ENCODE assay signal across 1 cellular context in the genomic region with DNA sequence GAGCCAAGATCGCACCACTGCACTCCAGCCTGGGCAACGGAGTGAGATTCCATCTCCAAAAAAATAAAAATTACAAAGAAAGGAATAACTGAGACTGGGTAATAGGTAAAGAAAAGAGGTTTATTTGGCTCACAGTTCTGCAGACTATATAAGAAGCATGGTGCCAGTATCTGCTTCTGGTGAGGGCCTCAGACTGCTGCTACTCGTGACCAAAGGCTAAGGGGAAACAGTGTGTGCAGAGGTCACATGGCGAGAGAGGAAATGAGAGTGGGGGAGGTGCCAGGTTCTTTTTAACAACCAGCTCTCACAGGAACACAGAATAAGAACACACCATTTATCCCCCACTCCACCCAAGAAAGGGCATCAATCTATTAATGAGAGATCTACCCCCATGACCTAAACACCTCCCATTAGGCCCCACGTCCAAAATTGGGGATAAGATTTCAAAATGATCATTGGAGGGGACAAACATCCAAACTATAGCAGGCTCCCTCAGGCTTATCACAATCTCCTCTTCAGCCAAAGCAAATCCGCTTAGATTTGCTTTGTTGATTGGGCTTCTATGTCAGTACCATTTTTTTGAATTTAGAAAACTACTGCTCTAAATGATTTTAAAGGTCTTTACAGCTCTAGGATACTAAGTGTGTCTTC.
TF ChIP-seq lines count a peak whose summit lies in the region.

No MANE protein-coding gene starts in this region.

TF ChIP-seq in HepG2, 621 proteins besides CTCF, POLR2A, EP300 and RAD21 (continued from another document and continues in another):
- TF ChIP-seq SP1 (IDR thresholded peaks at IDR 0.05) (no peak), SP1 (CRISPR knock-in tag; IDR thresholded peaks at IDR 0.05) (no peak), HNF4A (CRISPR knock-in tag; IDR thresholded peaks at IDR 0.05) (0 out of 2 replicates have a peak, but pooled peaks have one; percentile 27), ZNF329 (CRISPR knock-in tag; IDR thresholded peaks at IDR 0.05; ENCODE audit: low read depth) (no peak), NFIB (CRISPR knock-in tag; IDR thresholded peaks at IDR 0.05; ENCODE audit: borderline replicate concordance) (no peak), ZNF460 (CRISPR knock-in tag; IDR thresholded peaks at IDR 0.05; ENCODE audit: borderline replicate concordance) (no peak), DR1 (CRISPR knock-in tag; IDR thresholded peaks at IDR 0.05) (no peak), NR3C1 (CRISPR knock-in tag; IDR thresholded peaks at IDR 0.05) (no peak), PTBP1 (IDR thresholded peaks at IDR 0.05; ENCODE audit: low read depth, low read length, poor library complexity, severe bottlenecking) (no peak), HMG20A (CRISPR knock-in tag; IDR thresholded peaks at IDR 0.05; ENCODE audit: borderline replicate concordance) (no peak), BHLHE40 (IDR thresholded peaks at IDR 0.05; ENCODE audit: low read length) (no peak), SIN3A (IDR thresholded peaks at IDR 0.05; ENCODE audit: borderline replicate concordance, low read depth, low read length) (no peak), NCOA2 (CRISPR knock-in tag; IDR thresholded peaks at IDR 0.05) (no peak), POGZ (CRISPR knock-in tag; IDR thresholded peaks at IDR 0.05) (no peak), SPEN (CRISPR knock-in tag; IDR thresholded peaks at IDR 0.05; ENCODE audit: low read depth) (no peak), RXRA (CRISPR knock-in tag; IDR thresholded peaks at IDR 0.05) (no peak; the same call in 1 of the 2 replicates), ZMYM4 (CRISPR knock-in tag; IDR thresholded peaks at IDR 0.05) (0 out of 2 replicates have a peak, but pooled peaks have one; percentile 28), NFKB2 (CRISPR knock-in tag; IDR thresholded peaks at IDR 0.05; ENCODE audit: borderline replicate concordance) (no peak), ELF3 (CRISPR knock-in tag; IDR thresholded peaks at IDR 0.05) (peak; percentile 37; the same call in 1 of the 2 replicates), ZNF563 (CRISPR knock-in tag; IDR thresholded peaks at IDR 0.05) (no peak)
- TF ChIP-seq, protein P1, sequence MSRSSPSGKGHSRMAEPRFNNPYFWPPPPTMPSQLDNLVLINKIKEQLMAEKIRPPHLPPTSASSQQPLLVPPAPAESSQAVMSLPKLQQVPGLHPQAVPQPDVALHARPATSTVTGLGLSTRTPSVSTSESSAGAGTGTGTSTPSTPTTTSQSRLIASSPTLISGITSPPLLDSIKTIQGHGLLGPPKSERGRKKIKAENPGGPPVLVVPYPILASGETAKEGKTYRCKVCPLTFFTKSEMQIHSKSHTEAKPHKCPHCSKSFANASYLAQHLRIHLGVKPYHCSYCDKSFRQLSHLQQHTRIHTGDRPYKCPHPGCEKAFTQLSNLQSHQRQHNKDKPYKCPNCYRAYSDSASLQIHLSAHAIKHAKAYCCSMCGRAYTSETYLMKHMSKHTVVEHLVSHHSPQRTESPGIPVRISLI (CRISPR knock-in tag; IDR thresholded peaks at IDR 0.05; ENCODE audit: borderline replicate concordance): no peak
- TF ChIP-seq, protein P2, sequence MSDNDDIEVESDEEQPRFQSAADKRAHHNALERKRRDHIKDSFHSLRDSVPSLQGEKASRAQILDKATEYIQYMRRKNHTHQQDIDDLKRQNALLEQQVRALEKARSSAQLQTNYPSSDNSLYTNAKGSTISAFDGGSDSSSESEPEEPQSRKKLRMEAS (IDR thresholded peaks at IDR 0.05): 0 out of 2 replicates have a peak, but pooled peaks have one; percentile 24
- TF ChIP-seq, protein P3, sequence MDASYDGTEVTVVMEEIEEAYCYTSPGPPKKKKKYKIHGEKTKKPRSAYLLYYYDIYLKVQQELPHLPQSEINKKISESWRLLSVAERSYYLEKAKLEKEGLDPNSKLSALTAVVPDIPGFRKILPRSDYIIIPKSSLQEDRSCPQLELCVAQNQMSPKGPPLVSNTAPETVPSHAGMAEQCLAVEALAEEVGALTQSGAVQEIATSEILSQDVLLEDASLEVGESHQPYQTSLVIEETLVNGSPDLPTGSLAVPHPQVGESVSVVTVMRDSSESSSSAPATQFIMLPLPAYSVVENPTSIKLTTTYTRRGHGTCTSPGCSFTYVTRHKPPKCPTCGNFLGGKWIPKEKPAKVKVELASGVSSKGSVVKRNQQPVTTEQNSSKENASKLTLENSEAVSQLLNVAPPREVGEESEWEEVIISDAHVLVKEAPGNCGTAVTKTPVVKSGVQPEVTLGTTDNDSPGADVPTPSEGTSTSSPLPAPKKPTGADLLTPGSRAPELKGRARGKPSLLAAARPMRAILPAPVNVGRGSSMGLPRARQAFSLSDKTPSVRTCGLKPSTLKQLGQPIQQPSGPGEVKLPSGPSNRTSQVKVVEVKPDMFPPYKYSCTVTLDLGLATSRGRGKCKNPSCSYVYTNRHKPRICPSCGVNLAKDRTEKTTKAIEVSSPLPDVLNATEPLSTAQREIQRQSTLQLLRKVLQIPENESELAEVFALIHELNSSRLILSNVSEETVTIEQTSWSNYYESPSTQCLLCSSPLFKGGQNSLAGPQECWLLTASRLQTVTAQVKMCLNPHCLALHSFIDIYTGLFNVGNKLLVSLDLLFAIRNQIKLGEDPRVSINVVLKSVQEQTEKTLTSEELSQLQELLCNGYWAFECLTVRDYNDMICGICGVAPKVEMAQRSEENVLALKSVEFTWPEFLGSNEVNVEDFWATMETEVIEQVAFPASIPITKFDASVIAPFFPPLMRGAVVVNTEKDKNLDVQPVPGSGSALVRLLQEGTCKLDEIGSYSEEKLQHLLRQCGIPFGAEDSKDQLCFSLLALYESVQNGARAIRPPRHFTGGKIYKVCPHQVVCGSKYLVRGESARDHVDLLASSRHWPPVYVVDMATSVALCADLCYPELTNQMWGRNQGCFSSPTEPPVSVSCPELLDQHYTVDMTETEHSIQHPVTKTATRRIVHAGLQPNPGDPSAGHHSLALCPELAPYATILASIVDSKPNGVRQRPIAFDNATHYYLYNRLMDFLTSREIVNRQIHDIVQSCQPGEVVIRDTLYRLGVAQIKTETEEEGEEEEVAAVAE (CRISPR knock-in tag; IDR thresholded peaks at IDR 0.05; ENCODE audit: borderline replicate concordance): no peak
- TF ChIP-seq, protein P4, sequence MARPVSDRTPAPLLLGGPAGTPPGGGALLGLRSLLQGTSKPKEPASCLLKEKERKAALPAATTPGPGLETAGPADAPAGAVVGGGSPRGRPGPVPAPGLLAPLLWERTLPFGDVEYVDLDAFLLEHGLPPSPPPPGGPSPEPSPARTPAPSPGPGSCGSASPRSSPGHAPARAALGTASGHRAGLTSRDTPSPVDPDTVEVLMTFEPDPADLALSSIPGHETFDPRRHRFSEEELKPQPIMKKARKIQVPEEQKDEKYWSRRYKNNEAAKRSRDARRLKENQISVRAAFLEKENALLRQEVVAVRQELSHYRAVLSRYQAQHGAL (CRISPR knock-in tag; IDR thresholded peaks at IDR 0.05; ENCODE audit: not compliant biosample characterization): no peak
- TF ChIP-seq, protein P5, sequence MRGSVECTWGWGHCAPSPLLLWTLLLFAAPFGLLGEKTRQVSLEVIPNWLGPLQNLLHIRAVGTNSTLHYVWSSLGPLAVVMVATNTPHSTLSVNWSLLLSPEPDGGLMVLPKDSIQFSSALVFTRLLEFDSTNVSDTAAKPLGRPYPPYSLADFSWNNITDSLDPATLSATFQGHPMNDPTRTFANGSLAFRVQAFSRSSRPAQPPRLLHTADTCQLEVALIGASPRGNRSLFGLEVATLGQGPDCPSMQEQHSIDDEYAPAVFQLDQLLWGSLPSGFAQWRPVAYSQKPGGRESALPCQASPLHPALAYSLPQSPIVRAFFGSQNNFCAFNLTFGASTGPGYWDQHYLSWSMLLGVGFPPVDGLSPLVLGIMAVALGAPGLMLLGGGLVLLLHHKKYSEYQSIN (CRISPR knock-in tag; IDR thresholded peaks at IDR 0.05; ENCODE audit: borderline replicate concordance): no peak
- TF ChIP-seq, protein P6, sequence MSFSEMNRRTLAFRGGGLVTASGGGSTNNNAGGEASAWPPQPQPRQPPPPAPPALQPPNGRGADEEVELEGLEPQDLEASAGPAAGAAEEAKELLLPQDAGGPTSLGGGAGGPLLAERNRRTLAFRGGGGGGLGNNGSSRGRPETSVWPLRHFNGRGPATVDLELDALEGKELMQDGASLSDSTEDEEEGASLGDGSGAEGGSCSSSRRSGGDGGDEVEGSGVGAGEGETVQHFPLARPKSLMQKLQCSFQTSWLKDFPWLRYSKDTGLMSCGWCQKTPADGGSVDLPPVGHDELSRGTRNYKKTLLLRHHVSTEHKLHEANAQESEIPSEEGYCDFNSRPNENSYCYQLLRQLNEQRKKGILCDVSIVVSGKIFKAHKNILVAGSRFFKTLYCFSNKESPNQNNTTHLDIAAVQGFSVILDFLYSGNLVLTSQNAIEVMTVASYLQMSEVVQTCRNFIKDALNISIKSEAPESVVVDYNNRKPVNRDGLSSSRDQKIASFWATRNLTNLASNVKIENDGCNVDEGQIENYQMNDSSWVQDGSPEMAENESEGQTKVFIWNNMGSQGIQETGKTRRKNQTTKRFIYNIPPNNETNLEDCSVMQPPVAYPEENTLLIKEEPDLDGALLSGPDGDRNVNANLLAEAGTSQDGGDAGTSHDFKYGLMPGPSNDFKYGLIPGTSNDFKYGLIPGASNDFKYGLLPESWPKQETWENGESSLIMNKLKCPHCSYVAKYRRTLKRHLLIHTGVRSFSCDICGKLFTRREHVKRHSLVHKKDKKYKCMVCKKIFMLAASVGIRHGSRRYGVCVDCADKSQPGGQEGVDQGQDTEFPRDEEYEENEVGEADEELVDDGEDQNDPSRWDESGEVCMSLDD (CRISPR knock-in tag; IDR thresholded peaks at IDR 0.05; ENCODE audit: borderline replicate concordance): no peak
- TF ChIP-seq, protein P7, sequence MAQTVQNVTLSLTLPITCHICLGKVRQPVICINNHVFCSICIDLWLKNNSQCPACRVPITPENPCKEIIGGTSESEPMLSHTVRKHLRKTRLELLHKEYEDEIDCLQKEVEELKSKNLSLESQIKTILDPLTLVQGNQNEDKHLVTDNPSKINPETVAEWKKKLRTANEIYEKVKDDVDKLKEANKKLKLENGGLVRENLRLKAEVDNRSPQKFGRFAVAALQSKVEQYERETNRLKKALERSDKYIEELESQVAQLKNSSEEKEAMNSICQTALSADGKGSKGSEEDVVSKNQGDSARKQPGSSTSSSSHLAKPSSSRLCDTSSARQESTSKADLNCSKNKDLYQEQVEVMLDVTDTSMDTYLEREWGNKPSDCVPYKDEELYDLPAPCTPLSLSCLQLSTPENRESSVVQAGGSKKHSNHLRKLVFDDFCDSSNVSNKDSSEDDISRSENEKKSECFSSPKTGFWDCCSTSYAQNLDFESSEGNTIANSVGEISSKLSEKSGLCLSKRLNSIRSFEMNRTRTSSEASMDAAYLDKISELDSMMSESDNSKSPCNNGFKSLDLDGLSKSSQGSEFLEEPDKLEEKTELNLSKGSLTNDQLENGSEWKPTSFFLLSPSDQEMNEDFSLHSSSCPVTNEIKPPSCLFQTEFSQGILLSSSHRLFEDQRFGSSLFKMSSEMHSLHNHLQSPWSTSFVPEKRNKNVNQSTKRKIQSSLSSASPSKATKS (CRISPR knock-in tag; IDR thresholded peaks at IDR 0.05): no peak
- TF ChIP-seq, protein P8, sequence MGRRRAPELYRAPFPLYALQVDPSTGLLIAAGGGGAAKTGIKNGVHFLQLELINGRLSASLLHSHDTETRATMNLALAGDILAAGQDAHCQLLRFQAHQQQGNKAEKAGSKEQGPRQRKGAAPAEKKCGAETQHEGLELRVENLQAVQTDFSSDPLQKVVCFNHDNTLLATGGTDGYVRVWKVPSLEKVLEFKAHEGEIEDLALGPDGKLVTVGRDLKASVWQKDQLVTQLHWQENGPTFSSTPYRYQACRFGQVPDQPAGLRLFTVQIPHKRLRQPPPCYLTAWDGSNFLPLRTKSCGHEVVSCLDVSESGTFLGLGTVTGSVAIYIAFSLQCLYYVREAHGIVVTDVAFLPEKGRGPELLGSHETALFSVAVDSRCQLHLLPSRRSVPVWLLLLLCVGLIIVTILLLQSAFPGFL (CRISPR knock-in tag; IDR thresholded peaks at IDR 0.05): no peak
- TF ChIP-seq, protein P9, sequence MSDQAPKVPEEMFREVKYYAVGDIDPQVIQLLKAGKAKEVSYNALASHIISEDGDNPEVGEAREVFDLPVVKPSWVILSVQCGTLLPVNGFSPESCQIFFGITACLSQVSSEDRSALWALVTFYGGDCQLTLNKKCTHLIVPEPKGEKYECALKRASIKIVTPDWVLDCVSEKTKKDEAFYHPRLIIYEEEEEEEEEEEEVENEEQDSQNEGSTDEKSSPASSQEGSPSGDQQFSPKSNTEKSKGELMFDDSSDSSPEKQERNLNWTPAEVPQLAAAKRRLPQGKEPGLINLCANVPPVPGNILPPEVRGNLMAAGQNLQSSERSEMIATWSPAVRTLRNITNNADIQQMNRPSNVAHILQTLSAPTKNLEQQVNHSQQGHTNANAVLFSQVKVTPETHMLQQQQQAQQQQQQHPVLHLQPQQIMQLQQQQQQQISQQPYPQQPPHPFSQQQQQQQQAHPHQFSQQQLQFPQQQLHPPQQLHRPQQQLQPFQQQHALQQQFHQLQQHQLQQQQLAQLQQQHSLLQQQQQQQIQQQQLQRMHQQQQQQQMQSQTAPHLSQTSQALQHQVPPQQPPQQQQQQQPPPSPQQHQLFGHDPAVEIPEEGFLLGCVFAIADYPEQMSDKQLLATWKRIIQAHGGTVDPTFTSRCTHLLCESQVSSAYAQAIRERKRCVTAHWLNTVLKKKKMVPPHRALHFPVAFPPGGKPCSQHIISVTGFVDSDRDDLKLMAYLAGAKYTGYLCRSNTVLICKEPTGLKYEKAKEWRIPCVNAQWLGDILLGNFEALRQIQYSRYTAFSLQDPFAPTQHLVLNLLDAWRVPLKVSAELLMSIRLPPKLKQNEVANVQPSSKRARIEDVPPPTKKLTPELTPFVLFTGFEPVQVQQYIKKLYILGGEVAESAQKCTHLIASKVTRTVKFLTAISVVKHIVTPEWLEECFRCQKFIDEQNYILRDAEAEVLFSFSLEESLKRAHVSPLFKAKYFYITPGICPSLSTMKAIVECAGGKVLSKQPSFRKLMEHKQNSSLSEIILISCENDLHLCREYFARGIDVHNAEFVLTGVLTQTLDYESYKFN (CRISPR knock-in tag; conservative IDR thresholded peaks at IDR 0.05): peak; percentile 44
